ENCODE assay signal across 1 cellular context in the genomic region with DNA sequence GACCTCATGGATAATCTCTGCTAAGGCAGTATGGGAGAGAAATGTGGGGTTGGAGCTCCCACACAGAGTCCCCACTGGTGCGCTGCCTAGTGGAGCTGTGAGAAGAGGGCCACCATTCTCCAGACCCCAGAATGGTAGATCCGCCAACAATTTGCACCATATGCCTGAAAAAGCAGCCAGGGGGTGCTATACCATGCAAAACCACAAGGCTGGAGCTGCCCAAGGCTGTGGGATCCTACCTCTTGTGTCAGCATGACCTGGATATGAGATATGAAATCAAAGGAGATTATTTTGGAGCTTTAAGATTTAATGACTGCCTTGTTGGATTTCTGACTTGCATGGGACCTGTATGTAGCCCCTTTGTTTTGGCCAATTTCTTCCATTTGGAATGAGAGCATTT.
A peak's percentile ranks its signal among the peaks of the same experiment; 100 is the strongest.
TF ChIP-seq lines count a peak whose summit lies in the region.

No MANE protein-coding gene starts in this region.

TF ChIP-seq in HepG2, 621 proteins besides CTCF, POLR2A, EP300 and RAD21:
- 0 out of 2 replicates have a peak, but pooled peaks have one; percentile 15 for TF ChIP-seq ZNF121 (CRISPR knock-in tag; IDR thresholded peaks at IDR 0.05)
- TF ChIP-seq, protein P1, sequence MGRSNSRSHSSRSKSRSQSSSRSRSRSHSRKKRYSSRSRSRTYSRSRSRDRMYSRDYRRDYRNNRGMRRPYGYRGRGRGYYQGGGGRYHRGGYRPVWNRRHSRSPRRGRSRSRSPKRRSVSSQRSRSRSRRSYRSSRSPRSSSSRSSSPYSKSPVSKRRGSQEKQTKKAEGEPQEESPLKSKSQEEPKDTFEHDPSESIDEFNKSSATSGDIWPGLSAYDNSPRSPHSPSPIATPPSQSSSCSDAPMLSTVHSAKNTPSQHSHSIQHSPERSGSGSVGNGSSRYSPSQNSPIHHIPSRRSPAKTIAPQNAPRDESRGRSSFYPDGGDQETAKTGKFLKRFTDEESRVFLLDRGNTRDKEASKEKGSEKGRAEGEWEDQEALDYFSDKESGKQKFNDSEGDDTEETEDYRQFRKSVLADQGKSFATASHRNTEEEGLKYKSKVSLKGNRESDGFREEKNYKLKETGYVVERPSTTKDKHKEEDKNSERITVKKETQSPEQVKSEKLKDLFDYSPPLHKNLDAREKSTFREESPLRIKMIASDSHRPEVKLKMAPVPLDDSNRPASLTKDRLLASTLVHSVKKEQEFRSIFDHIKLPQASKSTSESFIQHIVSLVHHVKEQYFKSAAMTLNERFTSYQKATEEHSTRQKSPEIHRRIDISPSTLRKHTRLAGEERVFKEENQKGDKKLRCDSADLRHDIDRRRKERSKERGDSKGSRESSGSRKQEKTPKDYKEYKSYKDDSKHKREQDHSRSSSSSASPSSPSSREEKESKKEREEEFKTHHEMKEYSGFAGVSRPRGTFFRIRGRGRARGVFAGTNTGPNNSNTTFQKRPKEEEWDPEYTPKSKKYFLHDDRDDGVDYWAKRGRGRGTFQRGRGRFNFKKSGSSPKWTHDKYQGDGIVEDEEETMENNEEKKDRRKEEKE (IDR thresholded peaks at IDR 0.05), result no peak
TF ChIP-seq in HepG2: peak in this region for 1.
